19 cellular contexts compared by ENCODE assay signal in the genomic region with DNA sequence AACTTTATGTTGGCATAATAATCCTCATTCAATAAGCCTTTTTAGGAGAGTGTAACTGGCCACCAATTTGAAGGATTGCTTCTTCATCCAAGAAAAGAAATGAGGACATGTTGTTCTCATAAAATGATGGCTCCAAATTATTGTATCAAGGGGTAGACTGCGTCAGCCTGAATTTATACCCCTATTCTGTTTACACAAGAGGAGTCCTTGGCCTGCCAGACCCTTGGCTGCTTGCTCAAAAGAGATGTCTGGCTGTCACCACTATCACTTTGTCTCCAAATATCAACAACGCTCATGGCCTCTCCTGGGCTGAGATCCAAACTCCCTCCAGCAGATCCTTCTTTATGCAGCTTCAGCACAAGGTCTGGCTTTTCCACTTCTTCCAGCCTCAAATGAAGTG.
A peak's percentile ranks its signal among the peaks of the same experiment; 100 is the strongest.
DNase-seq lines count a peak whose midpoint lies in the region; ATAC-seq and TF ChIP-seq lines count a peak whose summit lies in the region.
"Had no signal": no experiment of that assay in that cellular context is flagged by ENCODE, and none has a peak within 500 bp of the region (broad histone marks: within the 10 kb centered on the region; RNA-seq: fewer than 3 reads in every experiment).

No MANE protein-coding gene starts in this region.

- TF ChIP-seq POLR2A in heart left ventricle (IDR thresholded peaks at IDR 0.05) (no peak), prostate gland (IDR thresholded peaks at IDR 0.05) (no peak)

- H3K4me1 ChIP-seq in heart left ventricle (no peaks in the 10 kb centered on the region), left ventricle myocardium inferior (no peaks in the 10 kb centered on the region), prostate gland (replicated peaks) (no peaks in the 10 kb centered on the region), A673 (ENCODE audit: insufficient read depth, low read length, poor library complexity, severe bottlenecking) (no peaks in the 10 kb centered on the region)
- H3K4me1 ChIP-seq: A549 had no signal

- H3K9me3 ChIP-seq in heart left ventricle (no peaks in the 10 kb centered on the region), left ventricle myocardium inferior (replicated peaks) (no peaks in the 10 kb centered on the region), prostate gland (no peaks in the 10 kb centered on the region), A673 (ENCODE audit: low read depth, low read length, poor library complexity, severe bottlenecking) (no peaks in the 10 kb centered on the region)
- H3K9me3 ChIP-seq: A549 had no signal

- POLR2A ChIA-PET in A673 (lab: Charles Lee; ENCODE audit: low non-redundant PET), result no interaction called here

- intact Hi-C loops in heart left ventricle (cut with DNase I), result no loop called here
- intact Hi-C loops in left ventricle myocardium inferior (cut with micrococcal nuclease), result no loop called here
- intact Hi-C loops in prostate gland (cut with DNase I), result loop anchor here (5.0 kb wide), 1 partner anchor 39 kb away; no protein-coding TSS in a partner anchor
- intact Hi-C loops in A673 (cut with micrococcal nuclease; ENCODE audit: unreplicated experiment), result no loop called here

- DNase-seq in heart left ventricle (peak in 1 of 5 donors; percentile 26), left ventricle myocardium inferior (no peak), prostate gland (ENCODE audit: low spot score) (peak; percentile 63), iPS-NIHi7 (ENCODE audit: extremely low spot score) (no peak), A673 (ENCODE audit: low spot score) (no peak), NCI-H345 treated with DMSO at 0.1 percent for 48 hours (lab: John Stamatoyannopoulos, UW; ENCODE audit: unreplicated experiment) (no peak)
- DNase-seq: CD4-positive, alpha-beta T cell; COR-L47; DMS79 treated with DMSO at 0.1 percent for 48 hours; H7; NCI-H146; NCI-H2029; NCI-H226; NCI-H524; NCI-H774; SHP77 had no signal

- peak in 3 of 4 donors; percentile 45 to 71 (median 47) for ATAC-seq in heart left ventricle
- ATAC-seq: A549, GM12878 had no signal

- no peak for TF ChIP-seq CTCF in heart left ventricle (IDR thresholded peaks at IDR 0.05)
- no peak for TF ChIP-seq CTCF in left ventricle myocardium inferior (IDR thresholded peaks at IDR 0.05; ENCODE audit: borderline replicate concordance)
- no peak for TF ChIP-seq CTCF in VCaP (conservative IDR thresholded peaks at IDR 0.05)
- TF ChIP-seq CTCF in prostate gland (IDR thresholded peaks at IDR 0.05), result no peak
- TF ChIP-seq CTCF in A673 (conservative IDR thresholded peaks at IDR 0.05; ENCODE audit: low read depth, low read length), result no peak

- H3K36me3 ChIP-seq in heart left ventricle (no peaks in the 10 kb centered on the region), left ventricle myocardium inferior (no peaks in the 10 kb centered on the region), prostate gland (no peaks in the 10 kb centered on the region), A673 (ENCODE audit: insufficient read depth, low read length, poor library complexity, severe bottlenecking) (no peaks in the 10 kb centered on the region)

- no TSS peak for BruUV-seq in A673 (replicated peaks; lab: Mats Ljungman, UMichigan)

- H3K27me3 ChIP-seq in heart left ventricle (peaks cover 0 to 12% (median 0%) of the 10 kb centered on the region in 9 donors), left ventricle myocardium inferior (ENCODE audit: low read depth) (no peaks in the 10 kb centered on the region), prostate gland (replicated peaks; ENCODE audit: insufficient read depth) (no peaks in the 10 kb centered on the region), A673 (replicated peaks; ENCODE audit: insufficient read depth, low read depth, low read length, poor library complexity) (no peaks in the 10 kb centered on the region)

- H3K27ac ChIP-seq in heart left ventricle, result no peak overlapping the region
- no peak overlapping the region for H3K27ac ChIP-seq in left ventricle myocardium inferior (replicated peaks)
- H3K27ac ChIP-seq in VCaP, result peak overlapping the region; percentile 84
- no peak overlapping the region for H3K27ac ChIP-seq in prostate gland
- no peak overlapping the region for H3K27ac ChIP-seq in A673 (ENCODE audit: low read depth, low read length, poor library complexity, severe bottlenecking)
- H3K27ac ChIP-seq: A549 had no signal

- 28 to 42% (median 36%) methylated on average over 2 of the region's 2 CpGs for WGBS in heart left ventricle, 4 donors
- WGBS in prostate gland, result 15% methylated on average over 2 of the region's 2 CpGs

- CTCF ChIA-PET in A673 (lab: Charles Lee), result no interaction called here

- H3K4me3 ChIP-seq in heart left ventricle (no peak overlapping the region), left ventricle myocardium inferior (no peak overlapping the region), prostate gland (no peak overlapping the region), A673 (ENCODE audit: low read depth, low read length, poor library complexity, severe bottlenecking) (no peak overlapping the region)
- H3K4me3 ChIP-seq: A549, GM12878 had no signal
